ENCODE assay signal across 8 cellular contexts in genomic region chr5:41856644-41857491, GRCh38. TPM values are rescaled to one million over a fixed set of nuclear protein-coding genes. Genes with fewer than 3 reads are reported as not detected.
DNase-seq lines count a peak whose midpoint lies in the region; ATAC-seq, FAIRE-seq and TF ChIP-seq lines count a peak whose summit lies in the region.

No MANE protein-coding gene starts in this region.

- intact Hi-C loops in K562 (cut with micrococcal nuclease), result loop anchor here (1.0 to 10.0 kb wide), 7 partner anchors 68 to 1030 kb away; partner anchors contain the start of gene FBXO4

- TF ChIP-seq POLR2A in GM18505 (IDR thresholded peaks at IDR 0.05; ENCODE audit: borderline replicate concordance, extremely low read depth, insufficient read depth, insufficient read length), result no peak
- no peak for TF ChIP-seq POLR2A in K562 (conservative IDR thresholded peaks at IDR 0.05)

- no peaks in the 10 kb centered on the region; a peak in 1 of 5 replicates for H3K27me3 ChIP-seq in K562 (ENCODE audit: control insufficient read depth in 2 of 2, insufficient read depth in 2 of 2, low read length in 2 of 2)

- H3K79me2 ChIP-seq in K562 (ENCODE audit: control insufficient read depth, insufficient read depth, low read length), result no peaks in the 10 kb centered on the region

- H3K36me3 ChIP-seq in K562 (ENCODE audit: control insufficient read depth, insufficient read depth, low read length), result peaks cover 68% of the 10 kb centered on the region

- no peak overlapping the region for H3K4me3 ChIP-seq in K562

- POLR2A ChIA-PET in K562 (lab: Yijun Ruan, JAX), result interaction anchor here (1.0 to 2.1 kb wide), 2 partner anchors 16 to 201 kb away, joined by 3 to 9 read pairs; no protein-coding TSS in a partner anchor

- 42% methylated on average over 5 of the region's 5 CpGs for WGBS in K562 (ENCODE audit: insufficient coverage, low coverage, missing lambda C conversion rate)

- H3K4me2 ChIP-seq in K562 (ENCODE audit: insufficient read depth, low read length), result no peak overlapping the region

- H3K27ac ChIP-seq in K562 (ENCODE audit: extremely low read depth, low read depth, low read length), result no peak overlapping the region

- BruUV-seq in K562 (replicated peaks; lab: Mats Ljungman, UMichigan), result no TSS peak

- no peak overlapping the region for H3K9ac ChIP-seq in K562 (ENCODE audit: insufficient read depth in 1 of 2, low read depth in 2 of 2, low read length in 2 of 2)

- H2AFZ ChIP-seq in K562 (ENCODE audit: low read depth, low read length), result no peak overlapping the region

- H3K9me1 ChIP-seq in K562 (ENCODE audit: control insufficient read depth, insufficient read depth, low read length), result no peaks in the 10 kb centered on the region

- CTCF ChIA-PET in K562 (lab: Yijun Ruan, JAX; ENCODE audit: low intra/inter-chr PET ratio), result interaction anchor here (0.6 to 2.0 kb wide), 9 partner anchors 68 to 1038 kb away, joined by 3 to 19 read pairs (median 4); partner anchors contain the start of gene FBXO4

- TF ChIP-seq CTCF in K562 (IDR thresholded peaks at IDR 0.05 in 2 of 3, conservative IDR thresholded peaks at IDR 0.05 in 1 of 3; ENCODE audit: insufficient read depth in 2 of 3, low read depth in 1 of 3, low read length in 3 of 3), result peak; percentile 74 to 95 (median 81)

- no peaks in the 10 kb centered on the region for H3K9me3 ChIP-seq in K562 (replicated peaks; ENCODE audit: control insufficient read depth, insufficient read depth, low read depth, low read length)

- ATAC-seq in GM18505 (IDR thresholded peaks at IDR 0.05; ENCODE audit: unreplicated experiment) (peak; percentile 89), HG02870 (IDR thresholded peaks at IDR 0.05; ENCODE audit: unreplicated experiment) (peak; percentile 92), K562 (peak; percentile 98)

- DNase-seq in ACHN (peak; percentile 63), NCI-H1436 treated with DMSO at 0.1 percent for 48 hours (lab: John Stamatoyannopoulos, UW) (peak; percentile 31), SKM-1 treated with dmso at 0.1 percent for 144 hours (lab: John Stamatoyannopoulos, UW; ENCODE audit: unreplicated experiment) (peak; percentile 64), K562 (ENCODE audit: extremely low read depth in 1 of 4, low spot score in 3 of 4) (peak; percentile 64 to 86 (median 70)), iPS-NIHi7 (ENCODE audit: extremely low spot score) (peak; percentile 78)
- DNase-seq in stimulated activated CD4-positive, alpha-beta T cell treated with anti-CD3 and anti-CD28 coated beads, Interleukin-15, amount 100 ng/mL, for 24 hours, result peak; percentile 55

- FAIRE-seq in K562 (lab: Jason Lieb, UNC), result peak; percentile 90

- in situ Hi-C loops in ACHN (cut with HindIII; ENCODE audit: low pct_ligation_motif_present, low pct_unique_long_range_greater_than_20kb, low sequenced_read_pairs) (no loop called here), K562 (cut with MboI) (loop anchor here (5.0 to 25.0 kb wide), 3 partner anchors 205 to 905 kb away; partner anchors contain the start of gene CCDC152)

- TF ChIP-seq RAD21 in K562 (CRISPR knock-in tag; conservative IDR thresholded peaks at IDR 0.05 in 1 of 2, IDR thresholded peaks at IDR 0.05 in 1 of 2), result peak; percentile 96

- H4K20me1 ChIP-seq in K562 (replicated peaks; ENCODE audit: control insufficient read depth, insufficient read depth, low read length), result no peaks in the 10 kb centered on the region; the same call in 1 of the 2 replicates

- H3K4me1 ChIP-seq in K562 (replicated peaks in 1 of 2; ENCODE audit: control insufficient read depth in 2 of 2, insufficient read depth in 2 of 2, low read length in 2 of 2), result no peaks in the 10 kb centered on the region

- no peak for TF ChIP-seq EP300 in K562 (IDR thresholded peaks at IDR 0.05; ENCODE audit: low read length)

TF ChIP-seq in K562, 482 proteins besides CTCF, POLR2A, EP300 and RAD21 (continues in another document):
- peak; percentile 46; the same call in 1 of the 2 replicates for TF ChIP-seq ZEB2 (IDR thresholded peaks at IDR 0.05)
- TF ChIP-seq RFX5 (IDR thresholded peaks at IDR 0.05; ENCODE audit: low read depth, low read length), result no peak
- 0 out of 2 replicates have a peak, but pooled peaks have one; percentile 23 for TF ChIP-seq MECOM (CRISPR knock-in tag; IDR thresholded peaks at IDR 0.05)
- TF ChIP-seq CBFA2T2 (conservative IDR thresholded peaks at IDR 0.05), result no peak
- 0 out of 2 replicates have a peak, but pooled peaks have one; percentile 11 for TF ChIP-seq SOX6 (IDR thresholded peaks at IDR 0.05)
- no peak for TF ChIP-seq PREB (CRISPR knock-in tag; IDR thresholded peaks at IDR 0.05)
- TF ChIP-seq ZNF511 (CRISPR knock-in tag; IDR thresholded peaks at IDR 0.05), result no peak
- no peak for TF ChIP-seq ZNF197 (CRISPR knock-in tag; IDR thresholded peaks at IDR 0.05; ENCODE audit: low read depth)
- TF ChIP-seq CGGBP1 (CRISPR knock-in tag; IDR thresholded peaks at IDR 0.05), result no peak
- TF ChIP-seq ZNF644 (tag; IDR thresholded peaks at IDR 0.05; ENCODE audit: low read depth), result no peak
- TF ChIP-seq TARDBP (IDR thresholded peaks at IDR 0.05), result no peak
- TF ChIP-seq KLF1 (tag; IDR thresholded peaks at IDR 0.05), result 0 out of 2 replicates have a peak, but pooled peaks have one; percentile 31
- peak; percentile 88 for TF ChIP-seq SMC3 (conservative IDR thresholded peaks at IDR 0.05; ENCODE audit: insufficient read depth, low read depth, low read length)
- peak; percentile 52; the same call in 1 of the 2 replicates for TF ChIP-seq RB1 (IDR thresholded peaks at IDR 0.05; ENCODE audit: low read depth)

RNA-seq across cellular contexts. Expression of gene OXCT1, which starts 13.4 kb away (rescaled TPM):
- 19.0 and 39.2 TPM in 2 replicates for total RNA-seq in K562 (2011; cell fraction: chromatin; rRNA removed; ENCODE audit: low replicate concordance)
- total RNA-seq in K562 (2011; cell fraction: nucleolus; rRNA removed), result 12.0 and 17.2 TPM in 2 replicates
- total RNA-seq in K562 (2011; cell fraction: nucleoplasm; rRNA removed), result 20.5 and 31.0 TPM in 2 replicates
- total RNA-seq in K562 (2014; rRNA removed) (26.6 and 28.8 TPM in 2 replicates), K562 (2014; rRNA removed; fragmentation: Illumina TruSeq; extraction: Trizol) (50.6 and 56.8 TPM in 2 replicates), K562 (2015; rRNA removed; fragmentation: Illumina TruSeq; extraction: Trizol) (46.6 and 50.4 TPM in 2 replicates), K562 (2021) (34.7 and 35.8 TPM in 2 replicates)
- polyA plus RNA-seq in K562 (2011; rRNA removed) (37.6 and 42.3 TPM in 2 replicates), K562 (2014; fragmentation: Illumina TruSeq; extraction: Trizol) (44.3 and 51.0 TPM in 2 replicates), K562 (2014; fragmentation: Nextera tagmentation; extraction: Ambion mirVana) (10 to 100 TPM; 24.7 to 41.9 TPM), K562 (2014; rRNA removed) (41.2 and 61.2 TPM in 2 replicates)
- 7.5 and 23.0 TPM in 2 replicates for polyA plus RNA-seq in K562 (2011; cell fraction: cytosol; rRNA removed)
- polyA plus RNA-seq in K562 (2011; cell fraction: nucleus; rRNA removed), result 10.9 and 29.4 TPM in 2 replicates
- 33.7 and 65.0 TPM in 2 replicates for polyA plus RNA-seq in K562 (2012)
- polyA minus RNA-seq in K562 (2011; rRNA and poly(A)+ RNA removed), result 61.4 and 117 TPM in 2 replicates
- 15.7 and 26.4 TPM in 2 replicates for polyA minus RNA-seq in K562 (2011; cell fraction: cytosol; rRNA and poly(A)+ RNA removed)
- 17.0 and 54.2 TPM in 2 replicates for polyA minus RNA-seq in K562 (2011; cell fraction: nucleus; rRNA and poly(A)+ RNA removed)

RNA-seq across cellular contexts. Expression of gene RIMOC1, which starts 47.3 kb away (rescaled TPM):
- total RNA-seq in K562 (2011; cell fraction: chromatin; rRNA removed; ENCODE audit: low replicate concordance), result 9.3 and 33.8 TPM in 2 replicates
- 5.0 and 6.3 TPM in 2 replicates for total RNA-seq in K562 (2011; cell fraction: nucleolus; rRNA removed)
- 20.1 and 37.6 TPM in 2 replicates for total RNA-seq in K562 (2011; cell fraction: nucleoplasm; rRNA removed)
- total RNA-seq in K562 (2014; rRNA removed) (13.8 and 19.6 TPM in 2 replicates), K562 (2014; rRNA removed; fragmentation: Illumina TruSeq; extraction: Trizol) (38.3 and 42.1 TPM in 2 replicates), K562 (2015; rRNA removed; fragmentation: Illumina TruSeq; extraction: Trizol) (30.3 and 30.8 TPM in 2 replicates), K562 (2021) (47.5 and 48.7 TPM in 2 replicates)
- polyA plus RNA-seq in K562 (2011; rRNA removed) (47.9 and 63.1 TPM in 2 replicates), K562 (2014; fragmentation: Illumina TruSeq; extraction: Trizol) (33.7 and 40.6 TPM in 2 replicates), K562 (2014; fragmentation: Nextera tagmentation; extraction: Ambion mirVana) (10 to 100 TPM; 11.6 to 14.3 TPM), K562 (2014; rRNA removed) (26.3 and 34.9 TPM in 2 replicates)
- polyA plus RNA-seq in K562 (2011; cell fraction: cytosol; rRNA removed), result 14.0 and 39.5 TPM in 2 replicates
- polyA plus RNA-seq in K562 (2011; cell fraction: nucleus; rRNA removed), result 19.8 and 31.5 TPM in 2 replicates
- polyA plus RNA-seq in K562 (2012), result 9.2 and 13.4 TPM in 2 replicates
- 69.0 and 79.7 TPM in 2 replicates for polyA minus RNA-seq in K562 (2011; rRNA and poly(A)+ RNA removed)
- polyA minus RNA-seq in K562 (2011; cell fraction: cytosol; rRNA and poly(A)+ RNA removed), result 14.0 and 24.0 TPM in 2 replicates
- 15.8 and 23.4 TPM in 2 replicates for polyA minus RNA-seq in K562 (2011; cell fraction: nucleus; rRNA and poly(A)+ RNA removed)
